8 cellular contexts compared by ENCODE assay signal in genomic region chr12:116277393-116278258, GRCh38. TPM values are rescaled to one million over a fixed set of nuclear protein-coding genes. Genes with fewer than 3 reads are reported as not detected.
DNase-seq lines count a peak whose midpoint lies in the region; ATAC-seq and TF ChIP-seq lines count a peak whose summit lies in the region.

TSS of gene MED13L (minus strand) at chr12:116277693. CDS start at chr12:116277131, 562 bp downstream.

- H3K9me3 ChIP-seq in T-helper 17 cell (ENCODE audit: control insufficient read depth, low read length, poor library complexity, severe bottlenecking) (no peaks in the 10 kb centered on the region), prostate gland (no peaks in the 10 kb centered on the region), upper lobe of right lung (no peaks in the 10 kb centered on the region)

- TF ChIP-seq CTCF in GM12875 (IDR thresholded peaks at IDR 0.05; ENCODE audit: borderline replicate concordance, insufficient read depth, low read depth, low read length) (peak; percentile 35; the same call in 1 of the 2 replicates), prostate gland (IDR thresholded peaks at IDR 0.05) (peak; percentile 28 to 62 (median 52)), upper lobe of right lung (IDR thresholded peaks at IDR 0.05) (no peak)

- no peaks in the 10 kb centered on the region for H3K27me3 Mint-ChIP-seq in T-helper 17 cell

- WGBS in prostate gland: 1% methylated on average over 68 of the region's 119 CpGs

- H3K4me1 Mint-ChIP-seq in T-helper 17 cell: peaks cover 30% of the 10 kb centered on the region

- H3K4me1 ChIP-seq in prostate gland (replicated peaks) (no peaks in the 10 kb centered on the region), upper lobe of right lung (peaks cover 27% of the 10 kb centered on the region)

- H3K27me3 ChIP-seq in prostate gland (replicated peaks; ENCODE audit: insufficient read depth) (no peaks in the 10 kb centered on the region), upper lobe of right lung (no peaks in the 10 kb centered on the region)

- peak within 1 kb of the TSS; percentile 66 for H3K4me3 ChIP-seq in GM12875 (ENCODE audit: low read depth, low read length)
- H3K4me3 ChIP-seq in prostate gland: peak within 1 kb of the TSS; percentile 63 to 72
- H3K4me3 ChIP-seq in upper lobe of right lung: peak within 1 kb of the TSS; percentile 72

- H3K36me3 ChIP-seq in prostate gland (no peaks in the 10 kb centered on the region), upper lobe of right lung (no peaks in the 10 kb centered on the region)

- intact Hi-C loops in left cardiac atrium (cut with DNase I) (loop anchor here (5.0 to 10.0 kb wide), 3 partner anchors 227 to 327 kb away; no protein-coding TSS in a partner anchor), prostate gland (cut with DNase I) (loop anchor here (2.0 to 10.0 kb wide), 4 partner anchors 41 to 320 kb away; no protein-coding TSS in a partner anchor), upper lobe of right lung (cut with DNase I) (no loop called here)

- ATAC-seq in HG02642 (IDR thresholded peaks at IDR 0.05; ENCODE audit: poor library complexity, unreplicated experiment) (peak; percentile 83), T-helper 17 cell (peak; percentile 87), left cardiac atrium (peak; percentile 95), upper lobe of right lung (peak; percentile 95)

- peak; percentile 31 for TF ChIP-seq POLR2A in prostate gland (IDR thresholded peaks at IDR 0.05)

- peak within 1 kb of the TSS; percentile 89 to 94 for H3K27ac ChIP-seq in prostate gland
- H3K27ac ChIP-seq in upper lobe of right lung: peak within 1 kb of the TSS; percentile 90

- DNase-seq in NCI-H1105 treated with DMSO at 0.1 percent for 48 hours (lab: John Stamatoyannopoulos, UW) (peak; percentile 83), T-helper 17 cell (peak; percentile 88 to 92 (median 89)), amniotic stem cell (lab: John Stamatoyannopoulos, UW) (peak; percentile 80), left cardiac atrium (peak; percentile 90), prostate gland (ENCODE audit: low spot score) (peak; percentile 87), upper lobe of right lung (peak; percentile 94)

- H3K36me3 Mint-ChIP-seq in T-helper 17 cell (ENCODE audit: low read depth): no peaks in the 10 kb centered on the region

- peak within 1 kb of the TSS; percentile 98 for H3K4me3 Mint-ChIP-seq in T-helper 17 cell

- peak within 1 kb of the TSS; percentile 97 for H3K27ac Mint-ChIP-seq in T-helper 17 cell

RNA-seq across cellular contexts. Expression of gene MED13L, which starts in this region (rescaled TPM):
- total RNA-seq in T-helper 17 cell (100 to 1,000 TPM; 184 to 193 TPM), left cardiac atrium (10 to 100 TPM; 66.0 to 68.3 TPM), prostate gland (100 to 1,000 TPM in 1 of 2 donors, 10 to 100 TPM in 1; 88.9 to 140 TPM), upper lobe of right lung (147 TPM)

Comparison
In these comparisons a context has a peak if more than half of its experiments do, and no peak if none do; other contexts are left out.
1. Peak in every context shown above with its lines: DNase-seq, ATAC-seq, H3K4me3 ChIP-seq and H3K27ac ChIP-seq.